In genomic region chr2:186641807-186642321, GRCh38 we compare ENCODE assay signal across 8 cellular contexts. TPM values are rescaled to one million over a fixed set of nuclear protein-coding genes. Genes with fewer than 3 reads are reported as not detected.
DNase-seq lines count a peak whose midpoint lies in the region; ATAC-seq, FAIRE-seq and TF ChIP-seq lines count a peak whose summit lies in the region.

No MANE protein-coding gene starts in this region.

- no peaks in the 10 kb centered on the region for H4K20me1 ChIP-seq in GM23248 (ENCODE audit: insufficient read depth)
- H4K20me1 ChIP-seq in PC-9 (ENCODE audit: insufficient read depth), result no peaks in the 10 kb centered on the region
- no peaks in the 10 kb centered on the region for H4K20me1 ChIP-seq in GM12878 (ENCODE audit: control insufficient read depth, insufficient read depth)

- H3K9ac ChIP-seq in GM23248, result no peak overlapping the region
- no peak overlapping the region for H3K9ac ChIP-seq in GM12878 (ENCODE audit: control insufficient read depth, insufficient read depth, low read length)

- TF ChIP-seq RAD21 in GM12878 (IDR thresholded peaks at IDR 0.05; ENCODE audit: insufficient read depth, low read depth, low read length), result peak; percentile 95

- RAD21 ChIA-PET in GM12878 (lab: Charles Lee; ENCODE audit: unreplicated experiment), result interaction anchor here (0.7 to 4.9 kb wide), 12 partner anchors 13 to 181 kb away, joined by 3 to 94 read pairs (median 5); partner anchors contain the start of gene ITGAV

- FAIRE-seq in GM12878 (lab: Jason Lieb, UNC), result no peak

- POLR2A ChIA-PET in PC-9 (lab: Charles Lee; ENCODE audit: unreplicated experiment) (interaction anchor here (0.6 kb wide), 1 partner anchor 52 kb away, joined by 17 read pairs; the partner anchor contains the start of gene ITGAV), GM12878 (lab: Charles Lee) (interaction anchor here (0.6 kb wide), 1 partner anchor 140 kb away, joined by 3 read pairs; no protein-coding TSS in a partner anchor)

- peak; percentile 2 for DNase-seq in stimulated activated CD8-positive, alpha-beta memory T cell treated with anti-CD3 and anti-CD28 coated beads, Interleukin-12 subunit alpha, Interleukin-12 subunit beta, amount 100 ng/mL, for 1 hour (ENCODE audit: low read depth)
- DNase-seq in stimulated activated CD8-positive, alpha-beta memory T cell treated with anti-CD3 and anti-CD28 coated beads, Interleukin-4, amount 100 ng/mL, for 48 hours, result no peak
- peak; percentile 87 for DNase-seq in GM23248
- DNase-seq in HuH-7.5 (ENCODE audit: low spot score), result peak; percentile 27
- DNase-seq in PC-9, result peak; percentile 38 to 66
- peak; percentile 21 for DNase-seq in GM12878 (ENCODE audit: low read depth, low spot score)
- DNase-seq in iPS DF 19.7 (ENCODE audit: low read depth, low spot score), result peak; percentile 12
- no peak for DNase-seq in stimulated activated effector memory CD8-positive, alpha-beta T cell treated with anti-CD3 and anti-CD28 coated beads, Interleukin-12 subunit alpha, Interleukin-12 subunit beta, amount 100 ng/mL, for 72 hours (ENCODE audit: low spot score in 2 of 2)

- SMC1A ChIA-PET in GM12878 (lab: Charles Lee; ENCODE audit: uncharacterized antibody, unreplicated experiment), result interaction anchor here (0.7 to 5.0 kb wide), 26 partner anchors 9 to 1012 kb away, joined by 3 to 115 read pairs (median 4); partner anchors contain the start of gene ZC3H15

- 94 to 98% methylated on average over 2 of the region's 2 CpGs for WGBS in GM23248 (ENCODE audit: low coverage in 1 of 2, low lambda C conversion rate in 2 of 2, missing lambda C conversion rate in 2 of 2), 2 experiments
- 78% methylated on average over 2 of the region's 2 CpGs for WGBS in GM12878 (ENCODE audit: insufficient coverage, insufficient replicate concordance, low lambda C conversion rate, missing lambda C conversion rate)

- H3K27me3 ChIP-seq in GM23248 (replicated peaks; ENCODE audit: insufficient read depth), result no peaks in the 10 kb centered on the region
- no peaks in the 10 kb centered on the region for H3K27me3 ChIP-seq in PC-9 (ENCODE audit: insufficient read depth, low read depth)
- no peaks in the 10 kb centered on the region for H3K27me3 ChIP-seq in GM12878 (replicated peaks in 1 of 2; ENCODE audit: control insufficient read depth in 2 of 2, insufficient read depth in 2 of 2, low read length in 1 of 2)

- no peak overlapping the region for H3K4me3 Mint-ChIP-seq in stimulated activated effector memory CD8-positive, alpha-beta T cell treated with anti-CD3 and anti-CD28 coated beads, Interleukin-12 subunit alpha, Interleukin-12 subunit beta, amount 100 ng/mL, for 72 hours

- no peak for TF ChIP-seq EP300 in GM12878 (IDR thresholded peaks at IDR 0.05; ENCODE audit: borderline replicate concordance in 1 of 2, control insufficient read depth in 1 of 2, low read depth in 2 of 2, low read length in 2 of 2)

- H3K36me3 ChIP-seq in GM23248 (ENCODE audit: low read depth) (peaks cover 21% of the 10 kb centered on the region; the same call in 1 of the 2 replicates), PC-9 (ENCODE audit: low read depth) (no peaks in the 10 kb centered on the region), GM12878 (ENCODE audit: control insufficient read depth in 2 of 2, insufficient read depth in 2 of 2, low read length in 1 of 2) (peaks cover 0 to 4% of the 10 kb centered on the region in 2 experiments; a peak in 1 of 4 replicates)

- H3K27ac ChIP-seq in GM23248, result no peak overlapping the region
- H3K27ac ChIP-seq in PC-9, result 0 out of 2 replicates have a peak overlapping the region, but pooled peaks have one; percentile 22
- no peak overlapping the region for H3K27ac ChIP-seq in GM12878 (ENCODE audit: control insufficient read depth, insufficient read depth)

- TF ChIP-seq CTCF in PC-9 (conservative IDR thresholded peaks at IDR 0.05) (peak; percentile 64), GM12878 (IDR thresholded peaks at IDR 0.05 in 2 of 3, conservative IDR thresholded peaks at IDR 0.05 in 1 of 3; ENCODE audit: control insufficient read depth in 2 of 3, extremely low read depth in 1 of 3, insufficient read depth in 1 of 3, low read depth in 3 of 3, low read length in 3 of 3) (peak; percentile 62 to 84 (median 76))

- no peaks in the 10 kb centered on the region for H3K79me2 ChIP-seq in GM23248 (ENCODE audit: insufficient read depth)
- no peaks in the 10 kb centered on the region for H3K79me2 ChIP-seq in PC-9 (ENCODE audit: low read depth)
- no peaks in the 10 kb centered on the region for H3K79me2 ChIP-seq in GM12878 (ENCODE audit: control insufficient read depth, insufficient read depth, low read length)

- H2AFZ ChIP-seq in GM23248 (no peak overlapping the region), PC-9 (no peak overlapping the region), GM12878 (ENCODE audit: control insufficient read depth, low read depth, low read length) (peak overlapping the region; percentile 26; the same call in 1 of the 2 replicates)

- H3K9me2 ChIP-seq in GM23248 (ENCODE audit: insufficient read depth) (no peaks in the 10 kb centered on the region), PC-9 (ENCODE audit: insufficient read depth) (no peaks in the 10 kb centered on the region)

- H3F3A ChIP-seq in GM23248 (ENCODE audit: insufficient read depth) (peaks cover 19% of the 10 kb centered on the region; the same call in 1 of the 2 replicates), PC-9 (ENCODE audit: insufficient read depth, low read depth) (no peaks in the 10 kb centered on the region; the same call in 1 of the 2 replicates)

- TF ChIP-seq POLR2A in GM12878 (IDR thresholded peaks at IDR 0.05; ENCODE audit: low read depth, low read length), result no peak

- peaks cover 14% of the 10 kb centered on the region for H3K4me1 Mint-ChIP-seq in stimulated activated effector memory CD8-positive, alpha-beta T cell treated with anti-CD3 and anti-CD28 coated beads, Interleukin-12 subunit alpha, Interleukin-12 subunit beta, amount 100 ng/mL, for 72 hours

- H3K4me1 ChIP-seq in GM23248 (ENCODE audit: insufficient read depth), result peaks cover 4% of the 10 kb centered on the region; the same call in 1 of the 2 replicates
- H3K4me1 ChIP-seq in PC-9 (replicated peaks; ENCODE audit: insufficient read depth), result no peaks in the 10 kb centered on the region
- peaks cover 30% of the 10 kb centered on the region for H3K4me1 ChIP-seq in GM12878 (ENCODE audit: control insufficient read depth, insufficient read depth, low read length)

- peaks cover 54% of the 10 kb centered on the region for H3K36me3 Mint-ChIP-seq in stimulated activated effector memory CD8-positive, alpha-beta T cell treated with anti-CD3 and anti-CD28 coated beads, Interleukin-12 subunit alpha, Interleukin-12 subunit beta, amount 100 ng/mL, for 72 hours

- in situ Hi-C loops in GM23248 (cut with MboI) (loop anchor here (10.0 kb wide), 1 partner anchor 137 kb away; no protein-coding TSS in a partner anchor), GM12878 (cut with MboI) (loop anchor here (5.0 kb wide), 1 partner anchor 135 kb away; no protein-coding TSS in a partner anchor)

- peak; percentile 91 for ATAC-seq in GM12878
- ATAC-seq in stimulated activated effector memory CD8-positive, alpha-beta T cell treated with anti-CD3 and anti-CD28 coated beads, Interleukin-12 subunit alpha, Interleukin-12 subunit beta, amount 100 ng/mL, for 72 hours, result peak; percentile 79

- CTCF ChIA-PET in PC-9 (lab: Charles Lee), result interaction anchor here (0.6 to 0.9 kb wide), 4 partner anchors 138 to 809 kb away, joined by 3 to 5 read pairs (median 4); no protein-coding TSS in a partner anchor
- CTCF ChIA-PET in GM12878 (lab: Yijun Ruan, JAX), result interaction anchor here (0.6 to 5.8 kb wide), 48 partner anchors 10 to 1433 kb away, joined by 3 to 244 read pairs (median 4); partner anchors contain the start of genes ITGAV and ZC3H15

- intact Hi-C loops in PC-9 (cut with micrococcal nuclease; ENCODE audit: unreplicated experiment) (loop anchor here (1.0 to 5.0 kb wide), 3 partner anchors 50 to 139 kb away; partner anchors contain the start of gene ITGAV), GM12878 (cut with micrococcal nuclease; ENCODE audit: unreplicated experiment) (loop anchor here (1.0 kb wide), 1 partner anchor 138 kb away; no protein-coding TSS in a partner anchor)

- BruUV-seq in PC-9 (replicated peaks; lab: Mats Ljungman, UMichigan) (no TSS peak), GM12878 (replicated peaks; lab: Mats Ljungman, UMichigan) (no TSS peak)

- H3K9me3 ChIP-seq in GM23248 (ENCODE audit: low read depth) (no peaks in the 10 kb centered on the region), PC-9 (ENCODE audit: insufficient read depth, low read depth) (no peaks in the 10 kb centered on the region), GM12878 (replicated peaks; ENCODE audit: control insufficient read depth, insufficient read depth, low read length) (no peaks in the 10 kb centered on the region)

- no peak overlapping the region for H3K27ac Mint-ChIP-seq in stimulated activated effector memory CD8-positive, alpha-beta T cell treated with anti-CD3 and anti-CD28 coated beads, Interleukin-12 subunit alpha, Interleukin-12 subunit beta, amount 100 ng/mL, for 72 hours

- no peaks in the 10 kb centered on the region for H3K9me3 Mint-ChIP-seq in stimulated activated effector memory CD8-positive, alpha-beta T cell treated with anti-CD3 and anti-CD28 coated beads, Interleukin-12 subunit alpha, Interleukin-12 subunit beta, amount 100 ng/mL, for 72 hours

- no peak overlapping the region for H3K4me2 ChIP-seq in GM23248 (ENCODE audit: unreplicated experiment)
- no peak overlapping the region for H3K4me2 ChIP-seq in PC-9
- no peak overlapping the region; the same call in 1 of the 2 replicates for H3K4me2 ChIP-seq in GM12878 (ENCODE audit: control insufficient read depth, insufficient read depth)

- H3K4me3 ChIP-seq in GM23248 (no peak overlapping the region), PC-9 (no peak overlapping the region), GM12878 (no peak overlapping the region)

RNA-seq across cellular contexts. Expression of gene FAM171B, which starts 52.0 kb away (rescaled TPM):
- total RNA-seq in GM23248 (2014; rRNA removed; shearing (Covaris generic)), result 14.1 and 19.9 TPM in 2 replicates
- polyA plus RNA-seq in GM23248 (2016; fragmentation: Nextera tagmentation; extraction: Ambion mirVana) (9.5 and 9.9 TPM in 2 replicates), GM12878 (2011; rRNA removed) (4.8 and 6.0 TPM in 2 replicates), GM12878 (2014; fragmentation: Illumina TruSeq; extraction: Trizol) (3.7 and 4.4 TPM in 2 replicates), GM12878 (2014; fragmentation: Nextera tagmentation; extraction: Ambion mirVana) (1 to 10 TPM; 2.6 to 6.2 TPM), GM12878 (2014; rRNA removed) (1.8 and 1.9 TPM in 2 replicates), GM12878 (2016; fragmentation: Nextera tagmentation; extraction: Ambion mirVana) (1 to 10 TPM; 2.7 to 3.7 TPM)
- total RNA-seq in PC-9 (2021) (6.1 and 7.3 TPM in 2 replicates), GM12878 (2014; rRNA removed) (6.7 and 6.8 TPM in 2 replicates), GM12878 (2014; rRNA removed; fragmentation: Illumina TruSeq; extraction: Trizol) (7.0 and 7.3 TPM in 2 replicates), GM12878 (2021) (8.1 and 9.1 TPM in 2 replicates)
- total RNA-seq in GM12878 (2013; cell fraction: nucleolus; rRNA removed), result 14.4 and 14.8 TPM in 2 replicates
- 0.37 TPM for polyA plus RNA-seq in GM12878 (2011; ENCODE audit: low read depth)
- polyA plus RNA-seq in GM12878 (2011; cell fraction: cytosol; rRNA removed), result 2.0 and 2.2 TPM in 2 replicates
- polyA plus RNA-seq in GM12878 (2011; cell fraction: nucleus; rRNA removed), result 3.1 and 3.4 TPM in 2 replicates
- 0.66 and 0.76 TPM in 2 replicates for polyA plus RNA-seq in GM12878 (2012)
- 8.7 and 17.0 TPM in 2 replicates for polyA minus RNA-seq in GM12878 (2011; rRNA and poly(A)+ RNA removed)
- polyA minus RNA-seq in GM12878 (2011; cell fraction: cytosol; rRNA and poly(A)+ RNA removed), result 2.9 and 4.5 TPM in 2 replicates
- 3.1 and 3.8 TPM in 2 replicates for polyA minus RNA-seq in GM12878 (2011; cell fraction: nucleus; rRNA and poly(A)+ RNA removed)

RNA-seq across cellular contexts. Expression of gene ITGAV, which starts 52.0 kb away (rescaled TPM):
- 233 and 250 TPM in 2 replicates for total RNA-seq in GM23248 (2014; rRNA removed; shearing (Covaris generic))
- polyA plus RNA-seq in GM23248 (2016; fragmentation: Nextera tagmentation; extraction: Ambion mirVana) (56.8 and 61.9 TPM in 2 replicates), GM12878 (2011; rRNA removed) (10.8 and 14.3 TPM in 2 replicates), GM12878 (2014; fragmentation: Illumina TruSeq; extraction: Trizol) (6.6 and 7.5 TPM in 2 replicates), GM12878 (2014; fragmentation: Nextera tagmentation; extraction: Ambion mirVana) (1 to 10 TPM; 2.1 to 2.2 TPM), GM12878 (2014; rRNA removed) (4.6 and 4.9 TPM in 2 replicates), GM12878 (2016; fragmentation: Nextera tagmentation; extraction: Ambion mirVana) (1 to 10 TPM; 5.0 to 5.5 TPM)
- total RNA-seq in PC-9 (2021) (25.0 and 28.0 TPM in 2 replicates), GM12878 (2014; rRNA removed) (9.3 and 11.7 TPM in 2 replicates), GM12878 (2014; rRNA removed; fragmentation: Illumina TruSeq; extraction: Trizol) (8.9 and 11.1 TPM in 2 replicates), GM12878 (2021) (6.8 and 10.1 TPM in 2 replicates)
- 55.8 and 61.0 TPM in 2 replicates for total RNA-seq in GM12878 (2013; cell fraction: nucleolus; rRNA removed)
- 2.2 TPM for polyA plus RNA-seq in GM12878 (2011; ENCODE audit: low read depth)
- 3.6 and 5.6 TPM in 2 replicates for polyA plus RNA-seq in GM12878 (2011; cell fraction: cytosol; rRNA removed)
- polyA plus RNA-seq in GM12878 (2011; cell fraction: nucleus; rRNA removed), result 23.3 and 27.3 TPM in 2 replicates
- polyA plus RNA-seq in GM12878 (2012), result 4.3 and 5.5 TPM in 2 replicates
- 12.9 and 19.6 TPM in 2 replicates for polyA minus RNA-seq in GM12878 (2011; rRNA and poly(A)+ RNA removed)
- 6.5 and 8.8 TPM in 2 replicates for polyA minus RNA-seq in GM12878 (2011; cell fraction: cytosol; rRNA and poly(A)+ RNA removed)
- polyA minus RNA-seq in GM12878 (2011; cell fraction: nucleus; rRNA and poly(A)+ RNA removed), result 14.9 and 24.8 TPM in 2 replicates

Comparison
In these comparisons a context has a peak if more than half of its experiments do, and no peak if none do; other contexts are left out.
1. DNase-seq: peak in stimulated activated CD8-positive, alpha-beta memory T cell treated with anti-CD3 and anti-CD28 coated beads, Interleukin-12 subunit alpha, Interleukin-12 subunit beta, amount 100 ng/mL, for 1 hour (single experiment), GM23248 (single experiment), HuH-7.5 (single experiment), PC-9 (2 of 2), GM12878 (single experiment) and iPS DF 19.7 (single experiment); none in stimulated activated CD8-positive, alpha-beta memory T cell treated with anti-CD3 and anti-CD28 coated beads, Interleukin-4, amount 100 ng/mL, for 48 hours (single experiment) and stimulated activated effector memory CD8-positive, alpha-beta T cell treated with anti-CD3 and anti-CD28 coated beads, Interleukin-12 subunit alpha, Interleukin-12 subunit beta, amount 100 ng/mL, for 72 hours (0 of 2).